24 cellular contexts compared by ENCODE assay signal in the genomic region with DNA sequence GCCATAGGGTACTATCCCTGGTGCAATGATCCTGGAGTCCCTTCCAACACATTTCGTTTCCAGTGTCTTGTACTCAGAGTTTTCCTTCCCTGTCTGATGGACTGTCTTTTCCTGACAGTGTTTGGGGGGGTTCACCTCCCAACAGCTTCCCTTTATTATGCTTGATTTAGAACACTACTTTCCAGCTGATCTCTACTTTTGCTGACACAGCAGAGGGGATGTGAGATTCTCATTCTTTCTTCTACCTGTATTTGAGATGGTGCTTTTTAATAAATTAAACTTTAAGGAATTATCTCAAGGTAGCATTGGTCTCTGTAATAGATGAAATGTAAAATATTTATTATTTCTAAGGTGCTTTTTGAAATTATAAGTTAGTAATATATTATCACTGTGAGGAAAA.
"Had no signal": no experiment of that assay in that cellular context is flagged by ENCODE, and none has a peak within 500 bp of the region (broad histone marks: within the 10 kb centered on the region; RNA-seq: fewer than 3 reads in every experiment).

No MANE protein-coding gene starts in this region.

- H3K4me2 ChIP-seq: hepatocyte had no signal

- H3K4me1 Mint-ChIP-seq: mesothelial cell of epicardium, naive B cell had no signal

- FAIRE-seq: endothelial cell of umbilical vein had no signal

- H3K9me3 ChIP-seq: colonic mucosa, esophagus muscularis mucosa, gastroesophageal sphincter, lower lobe of right lung, mucosa of descending colon had no signal

- H3K4me1 ChIP-seq: colonic mucosa, esophagus muscularis mucosa, foreskin keratinocyte, gastroesophageal sphincter, left lung, lower lobe of right lung had no signal

- H3K4me3 ChIP-seq: colonic mucosa, dorsolateral prefrontal cortex, esophagus muscularis mucosa, gastroesophageal sphincter, heart left ventricle, hepatocyte, left lung, lower lobe of right lung, mucosa of descending colon had no signal

- ATAC-seq: foreskin keratinocyte, gastroesophageal sphincter, heart left ventricle, left cardiac atrium, left lung, left ventricle myocardium superior, lower lobe of right lung, mucosa of descending colon had no signal

- H3K4me3 Mint-ChIP-seq: immature natural killer cell, mesothelial cell of epicardium, naive B cell had no signal

- H3K27ac ChIP-seq: colonic mucosa, dorsolateral prefrontal cortex, esophagus muscularis mucosa, foreskin keratinocyte, gastroesophageal sphincter, heart left ventricle, hepatocyte, left lung, lower lobe of right lung had no signal

- H3K27me3 ChIP-seq: colonic mucosa, dorsolateral prefrontal cortex, esophagus muscularis mucosa, foreskin keratinocyte, gastroesophageal sphincter, heart left ventricle, hepatocyte, left lung had no signal

- H3K27me3 Mint-ChIP-seq: naive B cell had no signal

- DNase-seq: colonic mucosa; cortex of kidney; dermis blood vessel endothelial cell; dorsolateral prefrontal cortex; effector CD4-positive, alpha-beta T cell; effector memory CD4-positive, alpha-beta T cell; foreskin keratinocyte; heart left ventricle; hypothalamus; immature natural killer cell; islet precursor cell; kidney; left cardiac atrium; left lung; left ventricle myocardium superior; lower lobe of right lung; mesenchymal stem cell; mucosa of descending colon; naive B cell had no signal

- H2AFZ ChIP-seq: hepatocyte had no signal
